In genomic region chr20:35410613-35411012, GRCh38 we compare ENCODE assay signal across 9 cellular contexts. TPM values are rescaled to one million over a fixed set of nuclear protein-coding genes. Genes with fewer than 3 reads are reported as not detected.
A peak's percentile ranks its signal among the peaks of the same experiment; 100 is the strongest.
DNase-seq lines count a peak whose midpoint lies in the region; ATAC-seq and TF ChIP-seq lines count a peak whose summit lies in the region.
"Had no signal": no experiment of that assay in that cellular context is flagged by ENCODE, and none has a peak within 500 bp of the region (broad histone marks: within the 10 kb centered on the region; RNA-seq: fewer than 3 reads in every experiment).

No MANE protein-coding gene starts in this region.

- peaks cover 8% of the 10 kb centered on the region for H3K9me3 Mint-ChIP-seq in T-helper 1 cell treated with Interleukin-12 subunit alpha and Interleukin-12 subunit beta and Interleukin-4 antibody, amounts not matched to agents 30 μg/mL and 1 μg/mL, for 36 hours

- ATAC-seq in Panc1: no peak
- ATAC-seq in gastrocnemius medialis: no peak
- no peak for ATAC-seq in GM19467 (IDR thresholded peaks at IDR 0.05; ENCODE audit: unreplicated experiment)

- peak overlapping the region; percentile 91 to 92 for H3K4me3 ChIP-seq in Panc1 (ENCODE audit: low read depth in 2 of 2, low read length in 2 of 2)
- peak overlapping the region; percentile 85 for H3K4me3 ChIP-seq in epithelial cell of proximal tubule (ENCODE audit: low read depth, low read length)
- peak overlapping the region; percentile 57 to 89 (median 82) for H3K4me3 ChIP-seq in gastrocnemius medialis
- no peak overlapping the region for H3K4me3 ChIP-seq in thyroid gland (replicated peaks in 1 of 3)

- peak overlapping the region; percentile 37 for H3K27ac Mint-ChIP-seq in T-helper 1 cell treated with Interleukin-12 subunit alpha and Interleukin-12 subunit beta and Interleukin-4 antibody, amounts not matched to agents 30 μg/mL and 1 μg/mL, for 36 hours

- H3K27ac ChIP-seq in Panc1 (ENCODE audit: low read length) (peak overlapping the region; percentile 99), gastrocnemius medialis (peak overlapping the region in 2 of 4 donors; percentile 88 to 95), thyroid gland (no peak overlapping the region)

- no peak for TF ChIP-seq CTCF in Panc1 (IDR thresholded peaks at IDR 0.05)
- TF ChIP-seq CTCF in epithelial cell of proximal tubule (conservative IDR thresholded peaks at IDR 0.05; ENCODE audit: low read depth, low read length): no peak
- TF ChIP-seq CTCF in gastrocnemius medialis (IDR thresholded peaks at IDR 0.05 in 4 of 5, conservative IDR thresholded peaks at IDR 0.05 in 1 of 5): no peak
- no peak for TF ChIP-seq CTCF in GM13976 (IDR thresholded peaks at IDR 0.05; ENCODE audit: borderline replicate concordance, control extremely low read depth, extremely low read depth, insufficient read depth, missing control alignments)
- no peak for TF ChIP-seq CTCF in thyroid gland (IDR thresholded peaks at IDR 0.05)

- intact Hi-C loops in Panc1 (cut with micrococcal nuclease; ENCODE audit: unreplicated experiment): no loop called here
- intact Hi-C loops in gastrocnemius medialis (cut with DNase I; ENCODE audit: low total_unique reads): loop anchor here (2.0 to 5.0 kb wide), 2 partner anchors 44 to 128 kb away; partner anchors contain the start of genes CEP250 and EIF6
- intact Hi-C loops in thyroid gland (cut with DNase I): no loop called here

- TF ChIP-seq POLR2A in gastrocnemius medialis (IDR thresholded peaks at IDR 0.05): no peak
- no peak for TF ChIP-seq POLR2A in thyroid gland (IDR thresholded peaks at IDR 0.05)

- peaks cover 26% of the 10 kb centered on the region for H3K36me3 Mint-ChIP-seq in T-helper 1 cell treated with Interleukin-12 subunit alpha and Interleukin-12 subunit beta and Interleukin-4 antibody, amounts not matched to agents 30 μg/mL and 1 μg/mL, for 36 hours (ENCODE audit: low read depth)

- H3K9me3 ChIP-seq in Panc1 (ENCODE audit: control insufficient read depth, insufficient read depth, low read depth, low read length) (peaks cover 3% of the 10 kb centered on the region; the same call in 1 of the 2 replicates), gastrocnemius medialis (no peaks in the 10 kb centered on the region), thyroid gland (no peaks in the 10 kb centered on the region)

- CTCF ChIA-PET in Panc1 (lab: Charles Lee): no interaction called here

- H3K36me3 ChIP-seq in Panc1 (ENCODE audit: control insufficient read depth, insufficient read depth, low read length): peaks cover 8% of the 10 kb centered on the region
- peaks cover 0 to 25% of the 10 kb centered on the region in 2 donors for H3K36me3 ChIP-seq in gastrocnemius medialis
- H3K36me3 ChIP-seq in thyroid gland: peaks cover 9 to 11% of the 10 kb centered on the region in 2 donors

- DNase-seq in T-helper 1 cell (no peak), Panc1 (ENCODE audit: low read depth, low spot score) (no peak), epithelial cell of proximal tubule (ENCODE audit: low read depth) (no peak), gastrocnemius medialis (no peak), GM13976 (ENCODE audit: low spot score) (no peak), thyroid gland (no peak)
- DNase-seq: tibial artery had no signal

- H3K27me3 Mint-ChIP-seq in T-helper 1 cell treated with Interleukin-12 subunit alpha and Interleukin-12 subunit beta and Interleukin-4 antibody, amounts not matched to agents 30 μg/mL and 1 μg/mL, for 36 hours (ENCODE audit: low read depth): no peaks in the 10 kb centered on the region

- peaks cover 16% of the 10 kb centered on the region for H3K4me1 Mint-ChIP-seq in T-helper 1 cell treated with Interleukin-12 subunit alpha and Interleukin-12 subunit beta and Interleukin-4 antibody, amounts not matched to agents 30 μg/mL and 1 μg/mL, for 36 hours (ENCODE audit: low read depth)

- POLR2A ChIA-PET in Panc1 (lab: Charles Lee): no interaction called here

- BruUV-seq in Panc1 (replicated peaks; lab: Mats Ljungman, UMichigan): no TSS peak

- H3K4me3 Mint-ChIP-seq in T-helper 1 cell treated with Interleukin-12 subunit alpha and Interleukin-12 subunit beta and Interleukin-4 antibody, amounts not matched to agents 30 μg/mL and 1 μg/mL, for 36 hours: peak overlapping the region; percentile 98

- WGBS in thyroid gland, 2 donors: 67 to 86% methylated on average over 6 of the region's 6 CpGs

- in situ Hi-C loops in Panc1 (cut with HindIII; ENCODE audit: low pct_unique_long_range_greater_than_20kb, low sequenced_read_pairs) (no loop called here), gastrocnemius medialis (cut with MboI; ENCODE audit: low sequenced_read_pairs in 4 of 4) (no loop called here), GM13976 (cut with MboI; ENCODE audit: low sequenced_read_pairs, unreplicated experiment) (no loop called here)

- no peaks in the 10 kb centered on the region for H3K27me3 ChIP-seq in Panc1 (ENCODE audit: control insufficient read depth, insufficient read depth, low read length)
- no peaks in the 10 kb centered on the region for H3K27me3 ChIP-seq in gastrocnemius medialis
- H3K27me3 ChIP-seq in thyroid gland: no peaks in the 10 kb centered on the region
- H3K27me3 ChIP-seq: tibial artery had no signal

- H3K4me1 ChIP-seq in Panc1 (ENCODE audit: control insufficient read depth, insufficient read depth, low read length): peaks cover 6% of the 10 kb centered on the region; the same call in 1 of the 2 replicates
- H3K4me1 ChIP-seq in gastrocnemius medialis: peaks cover 10% of the 10 kb centered on the region in 2 donors
- peaks cover 6 to 8% of the 10 kb centered on the region in 2 donors for H3K4me1 ChIP-seq in thyroid gland

RNA-seq across cellular contexts. Expression of gene UQCC1, which starts 1.2 kb away (rescaled TPM):
- total RNA-seq in Panc1 (2021; ENCODE audit: unreplicated experiment): 58.6 TPM
- 37.5 TPM for polyA plus RNA-seq in Panc1 (2012; ENCODE audit: insufficient read length)
- 40.2 and 40.9 TPM in 2 replicates for total RNA-seq in epithelial cell of proximal tubule
- 10 to 100 TPM; 42.6 to 84.5 (median 64.7) TPM for total RNA-seq in gastrocnemius medialis
- 10 to 100 TPM; 33.3 to 58.1 (median 46.4) TPM for total RNA-seq in thyroid gland

RNA-seq across cellular contexts. Expression of gene GDF5, which starts 27.4 kb away (rescaled TPM):
- total RNA-seq in Panc1 (2021; ENCODE audit: unreplicated experiment) (0.26 TPM), epithelial cell of proximal tubule (4.9 and 10.0 TPM in 2 replicates), gastrocnemius medialis (not detected), thyroid gland (1 to 10 TPM in 1 of 4 donors, under 1 TPM in 1, not detected in 2; 0.13 to 2.1 TPM)
- 0.24 TPM for polyA plus RNA-seq in Panc1 (2012; ENCODE audit: insufficient read length)

RNA-seq across cellular contexts. Expression of gene CEP250, which starts 44.8 kb away (rescaled TPM):
- total RNA-seq in Panc1 (2021; ENCODE audit: unreplicated experiment) (82.5 TPM), epithelial cell of proximal tubule (31.1 and 91.7 TPM in 2 replicates), gastrocnemius medialis (10 to 100 TPM; 10.9 to 13.9 (median 12.8) TPM), thyroid gland (100 to 1,000 TPM in 1 of 4 donors, 10 to 100 TPM in 3; 17.5 to 198 (median 34.8) TPM)
- 61.0 TPM for polyA plus RNA-seq in Panc1 (2012; ENCODE audit: insufficient read length)

Comparison
In these comparisons a context has a peak if more than half of its experiments do, and no peak if none do; other contexts are left out.
1. H3K4me3 ChIP-seq: peak in Panc1 (2 of 2), epithelial cell of proximal tubule (single experiment) and gastrocnemius medialis (4 of 4); none in thyroid gland (0 of 3).